In the genomic region with DNA sequence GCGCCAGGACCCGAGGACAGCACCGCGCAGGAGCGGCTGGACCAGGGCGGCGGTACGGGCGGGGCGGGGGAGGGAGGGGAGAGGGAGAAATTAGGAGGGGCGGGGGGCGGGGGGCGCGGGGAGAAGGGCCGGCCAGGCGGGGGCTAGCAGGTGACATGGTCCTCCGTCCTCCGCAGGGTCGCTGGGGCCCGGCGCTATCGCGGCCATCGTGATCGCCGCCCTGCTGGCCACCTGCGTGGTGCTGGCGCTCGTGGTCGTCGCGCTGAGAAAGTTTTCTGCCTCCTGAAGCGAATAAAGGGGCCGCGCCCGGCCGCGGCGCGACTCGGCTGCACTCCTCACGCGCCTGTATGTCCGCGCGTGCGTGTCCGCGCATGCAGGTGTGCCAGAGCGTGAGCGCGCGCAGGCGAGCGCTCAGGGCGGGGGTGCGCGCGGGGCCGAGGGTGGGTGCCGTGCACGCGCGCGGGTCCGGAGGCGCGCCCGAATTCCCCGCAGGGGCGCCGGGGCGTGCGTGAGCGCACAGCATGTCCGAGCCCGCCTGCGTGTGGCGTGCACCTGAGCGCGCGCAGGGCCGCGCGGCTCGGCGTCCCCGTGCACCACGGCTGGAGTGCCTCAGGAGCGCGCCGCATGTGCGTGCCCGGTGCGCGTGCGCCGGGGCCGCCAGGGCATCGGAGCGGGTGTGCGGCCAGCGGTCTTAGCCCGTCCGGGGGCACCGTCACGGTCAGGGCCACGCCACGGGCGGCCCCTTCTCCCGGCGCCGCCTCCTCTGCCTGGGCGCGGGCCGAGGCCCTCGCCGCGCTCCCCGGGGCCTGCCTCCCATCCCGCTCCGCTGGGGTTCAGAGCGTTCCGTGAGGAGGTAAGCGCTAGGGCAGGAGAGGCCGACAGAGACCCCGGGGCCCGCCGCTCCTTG, we compare ENCODE assay signal across 8 cellular contexts. TPM values are rescaled to one million over a fixed set of nuclear protein-coding genes. Genes with fewer than 3 reads are reported as not detected.
DNase-seq lines count a peak whose midpoint lies in the region; ATAC-seq and TF ChIP-seq lines count a peak whose summit lies in the region.

No MANE protein-coding gene starts in this region.

- H3K4me1 ChIP-seq in OCI-LY7 (ENCODE audit: insufficient read depth, low read length, poor library complexity, severe bottlenecking) (no peaks in the 10 kb centered on the region), right lobe of liver (peaks cover 0 to 28% (median 7%) of the 10 kb centered on the region in 4 donors), stomach (peaks cover 17 to 37% (median 22%) of the 10 kb centered on the region in 4 donors)

- intact Hi-C loops in OCI-LY7 (cut with micrococcal nuclease; ENCODE audit: unreplicated experiment) (no loop called here), right lobe of liver (cut with DNase I) (no loop called here), stomach (cut with DNase I; ENCODE audit: low total_unique reads) (no loop called here)

- TF ChIP-seq CTCF in OCI-LY7 (conservative IDR thresholded peaks at IDR 0.05; ENCODE audit: low read length) (no peak), choroid plexus epithelial cell (conservative IDR thresholded peaks at IDR 0.05; ENCODE audit: low read depth, low read length) (peak; percentile 18), right lobe of liver (IDR thresholded peaks at IDR 0.05) (peak in 3 of 4 donors; percentile 7 to 21 (median 12)), stomach (IDR thresholded peaks at IDR 0.05) (no peak)

- POLR2A ChIA-PET in OCI-LY7 (lab: Charles Lee), result interaction anchor here (0.6 kb wide), 1 partner anchor 143 kb away, joined by 4 read pairs; no protein-coding TSS in a partner anchor

- H2AFZ ChIP-seq in OCI-LY7 (ENCODE audit: low read length), result 0 out of 2 replicates have a peak overlapping the region, but pooled peaks have one; percentile 10

- H3K9me2 ChIP-seq in OCI-LY7 (ENCODE audit: insufficient read depth, low read length), result no peaks in the 10 kb centered on the region

- WGBS in right lobe of liver (ENCODE audit: insufficient coverage, low coverage, low lambda C conversion rate, missing lambda C conversion rate), result 0% methylated on average over 15 of the region's 129 CpGs
- 0 to 3% (median 1%) methylated on average over 24 to 129 of the region's 129 CpGs for WGBS in stomach, 5 donors

- BruUV-seq in OCI-LY7 (replicated peaks; lab: Mats Ljungman, UMichigan), result no TSS peak

- no peaks in the 10 kb centered on the region for H4K20me1 ChIP-seq in OCI-LY7 (ENCODE audit: insufficient read depth, low read length)

- H3K9me3 ChIP-seq in OCI-LY7 (ENCODE audit: low read length) (no peaks in the 10 kb centered on the region), right lobe of liver (no peaks in the 10 kb centered on the region), stomach (no peaks in the 10 kb centered on the region)

- H3K27me3 ChIP-seq in right lobe of liver (no peaks in the 10 kb centered on the region), stomach (peaks cover 0 to 35% (median 24%) of the 10 kb centered on the region in 3 donors)

- H3K4me3 ChIP-seq in OCI-LY7 (ENCODE audit: low read depth, low read length, poor library complexity, severe bottlenecking), result peak overlapping the region; percentile 63
- peak overlapping the region; percentile 38 for H3K4me3 ChIP-seq in choroid plexus epithelial cell (ENCODE audit: low read depth, low read length)
- peak overlapping the region; percentile 49 to 72 (median 62) for H3K4me3 ChIP-seq in right lobe of liver
- peak overlapping the region; percentile 52 to 67 (median 58) for H3K4me3 ChIP-seq in stomach

- peak; percentile 38 for ATAC-seq in GM18867 (IDR thresholded peaks at IDR 0.05; ENCODE audit: unreplicated experiment)
- ATAC-seq in right lobe of liver, result peak; percentile 47 to 78 (median 68)
- no peak for ATAC-seq in GM21423 (IDR thresholded peaks at IDR 0.05; ENCODE audit: unreplicated experiment)
- no peak for ATAC-seq in HG03457 (IDR thresholded peaks at IDR 0.05; ENCODE audit: unreplicated experiment)

- CTCF ChIA-PET in OCI-LY7 (lab: Charles Lee; ENCODE audit: unreplicated experiment), result no interaction called here

- H3K79me2 ChIP-seq in OCI-LY7 (ENCODE audit: insufficient read depth, low read depth, low read length), result no peaks in the 10 kb centered on the region

- DNase-seq in AG08395 (ENCODE audit: low spot score) (peak; percentile 32), OCI-LY7 (ENCODE audit: low spot score) (peak; percentile 41), choroid plexus epithelial cell (ENCODE audit: low read depth) (no peak), right lobe of liver (peak; percentile 69 to 82 (median 78)), stomach (peak; percentile 44)

- H3K4me2 ChIP-seq in OCI-LY7 (ENCODE audit: low read length), result peak overlapping the region; percentile 53

- H3K27ac ChIP-seq in OCI-LY7 (ENCODE audit: low read depth, low read length, poor library complexity, severe bottlenecking), result no peak overlapping the region
- H3K27ac ChIP-seq in right lobe of liver, result peak overlapping the region; percentile 60 to 89 (median 80)
- peak overlapping the region in 1 of 5 donors; percentile 13 for H3K27ac ChIP-seq in stomach

- H3K36me3 ChIP-seq in OCI-LY7 (ENCODE audit: insufficient read depth, low read length), result no peaks in the 10 kb centered on the region
- H3K36me3 ChIP-seq in right lobe of liver, result no peaks in the 10 kb centered on the region
- H3K36me3 ChIP-seq in stomach, result no peaks in the 10 kb centered on the region

- no peak for TF ChIP-seq EP300 in stomach (IDR thresholded peaks at IDR 0.05)

- TF ChIP-seq POLR2A in right lobe of liver (IDR thresholded peaks at IDR 0.05) (peak; percentile 43), stomach (IDR thresholded peaks at IDR 0.05) (no peak)

RNA-seq across cellular contexts. Expression of a gene that starts 6.3 kb away (rescaled TPM):
- 0.13 and 0.41 TPM in 2 replicates for total RNA-seq in OCI-LY7 (2014; rRNA removed; shearing (Covaris generic))
- total RNA-seq in OCI-LY7 (2022) (0.59 and 1.4 TPM in 2 replicates), right lobe of liver (10 to 100 TPM in 3 of 6 experiments, 1 to 10 TPM in 3; 2.0 to 14.5 (median 9.1) TPM), stomach (10 to 100 TPM in 2 of 5 donors, 1 to 10 TPM in 1, under 1 TPM in 1, not detected in 1; 0.55 to 23.8 (median 7.1) TPM)
- polyA plus RNA-seq in stomach, result 1 to 10 TPM; 2.1 to 7.5 (median 6.3) TPM

Comparison
In these comparisons a context has a peak if more than half of its experiments do, and no peak if none do; other contexts are left out.
1. ATAC-seq: peak in GM18867 (single experiment) and right lobe of liver (4 of 4); none in GM21423 (single experiment) and HG03457 (single experiment).
2. CTCF ChIP-seq: peak in choroid plexus epithelial cell (single experiment) and right lobe of liver (3 of 4); none in OCI-LY7 (single experiment) and stomach (0 of 7).
3. Peak in every context shown above with its lines, with median percentiles within 50 percentile points of each other: H3K4me3 ChIP-seq.